In genomic region chr2:200258881-200259576, GRCh38 we compare ENCODE assay signal across 16 cellular contexts. TPM values are rescaled to one million over a fixed set of nuclear protein-coding genes. Genes with fewer than 3 reads are reported as not detected.
DNase-seq lines count a peak whose midpoint lies in the region; ATAC-seq and TF ChIP-seq lines count a peak whose summit lies in the region.
"Had no signal": no experiment of that assay in that cellular context is flagged by ENCODE, and none has a peak within 500 bp of the region (broad histone marks: within the 10 kb centered on the region; RNA-seq: fewer than 3 reads in every experiment).

No MANE protein-coding gene starts in this region.

- H4K20me1 ChIP-seq in PC-9 (ENCODE audit: insufficient read depth) = no peaks in the 10 kb centered on the region

- no peaks in the 10 kb centered on the region for H3K36me3 ChIP-seq in PC-9 (ENCODE audit: low read depth)
- H3K36me3 ChIP-seq: HAP-1, left ventricle myocardium inferior had no signal

- peak overlapping the region; percentile 39; the same call in 1 of the 2 replicates for H3K4me3 ChIP-seq in PC-9
- H3K4me3 ChIP-seq: HAP-1, left ventricle myocardium inferior had no signal

- H3K27me3 ChIP-seq in PC-9 (ENCODE audit: insufficient read depth, low read depth) = no peaks in the 10 kb centered on the region
- no peaks in the 10 kb centered on the region for H3K27me3 ChIP-seq in foreskin keratinocyte

- peak; percentile 72 for ATAC-seq in foreskin keratinocyte
- ATAC-seq in GM19467 (IDR thresholded peaks at IDR 0.05; ENCODE audit: unreplicated experiment) = no peak
- ATAC-seq in GM18867 (IDR thresholded peaks at IDR 0.05; ENCODE audit: unreplicated experiment) = no peak
- ATAC-seq: activated CD4-positive, alpha-beta T cell treated with anti-CD3 and anti-CD28 coated beads for 36 hours had no signal

- intact Hi-C loops in PC-9 (cut with micrococcal nuclease; ENCODE audit: unreplicated experiment) = loop anchor here (1.0 to 2.0 kb wide), 3 partner anchors 41 to 148 kb away; no protein-coding TSS in a partner anchor

- H3K9me2 ChIP-seq in PC-9 (ENCODE audit: insufficient read depth) = no peaks in the 10 kb centered on the region
- H3K9me2 ChIP-seq: SK-N-SH had no signal

- peaks cover 38% of the 10 kb centered on the region for H3K4me1 ChIP-seq in PC-9 (replicated peaks; ENCODE audit: insufficient read depth)
- H3K4me1 ChIP-seq in foreskin keratinocyte = peaks cover 10% of the 10 kb centered on the region
- H3K4me1 ChIP-seq: HAP-1 had no signal

- CTCF ChIA-PET in PC-9 (lab: Charles Lee) = no interaction called here

- TF ChIP-seq CTCF in PC-9 (conservative IDR thresholded peaks at IDR 0.05) (no peak), foreskin keratinocyte (conservative IDR thresholded peaks at IDR 0.05) (no peak)

- POLR2A ChIA-PET in PC-9 (lab: Charles Lee; ENCODE audit: unreplicated experiment) = interaction anchor here (0.6 kb wide), 2 partner anchors 50 to 267 kb away, joined by 3 to 5 read pairs; partner anchors contain the start of gene SGO2

- peak overlapping the region; percentile 77 for H2AFZ ChIP-seq in PC-9

- no TSS peak for BruUV-seq in PC-9 (replicated peaks; lab: Mats Ljungman, UMichigan)

- H3K27ac ChIP-seq in PC-9 = peak overlapping the region; percentile 86
- H3K27ac ChIP-seq in foreskin keratinocyte = no peak overlapping the region
- H3K27ac ChIP-seq: left ventricle myocardium inferior had no signal

- peak overlapping the region; percentile 81 for H3K4me2 ChIP-seq in PC-9
- H3K4me2 ChIP-seq: SK-N-SH had no signal

- H3F3A ChIP-seq in PC-9 (ENCODE audit: insufficient read depth, low read depth) = peaks cover 34% of the 10 kb centered on the region

- no peaks in the 10 kb centered on the region for H3K79me2 ChIP-seq in PC-9 (ENCODE audit: low read depth)

- no peaks in the 10 kb centered on the region for H3K9me3 ChIP-seq in PC-9 (ENCODE audit: insufficient read depth, low read depth)
- H3K9me3 ChIP-seq: HAP-1, left ventricle myocardium inferior, SK-N-SH had no signal

- DNase-seq in EL = peak; percentile 21
- peak; percentile 36 to 41 for DNase-seq in PC-9
- peak in 1 of 2 donors; percentile 16 for DNase-seq in foreskin keratinocyte
- DNase-seq in renal cortical epithelial cell (ENCODE audit: low read depth) = peak; percentile 15
- DNase-seq in NCI-H2081 (lab: John Stamatoyannopoulos, UW) = no peak
- DNase-seq: activated CD4-positive, alpha-beta T cell treated with anti-CD3 and anti-CD28 coated beads for 36 hours; activated gamma-delta T cell; AML-193; effector CD8-positive, alpha-beta T cell; foreskin melanocyte; Karpas-422; left ventricle myocardium inferior; SK-N-SH had no signal

RNA-seq across cellular contexts. Expression of gene SPATS2L, which starts 47.5 kb away (rescaled TPM):
- total RNA-seq in PC-9 (2021) (189 and 199 TPM in 2 replicates), foreskin keratinocyte (98.8 and 105 TPM in 2 replicates), renal cortical epithelial cell (54.2 and 293 TPM in 2 replicates)
- 69.0 and 81.8 TPM in 2 replicates for polyA plus RNA-seq in foreskin keratinocyte

Comparison
In these comparisons a context has a peak if more than half of its experiments do, and no peak if none do; other contexts are left out.
1. DNase-seq: peak in EL (single experiment), PC-9 (2 of 2) and renal cortical epithelial cell (single experiment); none in NCI-H2081 (0 of 2).